ENCODE assay signal across 1 cellular context in genomic region chr4:39936565-39937418, GRCh38.
TF ChIP-seq lines count a peak whose summit lies in the region.

No MANE protein-coding gene starts in this region.

TF ChIP-seq in GM12878, 131 proteins besides CTCF, POLR2A, EP300 and RAD21:
- TF ChIP-seq CREM (IDR thresholded peaks at IDR 0.05; ENCODE audit: low read depth) (no peak), YY1 (IDR thresholded peaks at IDR 0.05; ENCODE audit: low read depth, low read length) (no peak), CREB1 (IDR thresholded peaks at IDR 0.05; ENCODE audit: low read depth) (no peak), PKNOX1 (IDR thresholded peaks at IDR 0.05) (no peak), TBL1XR1 (IDR thresholded peaks at IDR 0.05; ENCODE audit: low read depth, low read length) (no peak)
- TF ChIP-seq, protein P1, sequence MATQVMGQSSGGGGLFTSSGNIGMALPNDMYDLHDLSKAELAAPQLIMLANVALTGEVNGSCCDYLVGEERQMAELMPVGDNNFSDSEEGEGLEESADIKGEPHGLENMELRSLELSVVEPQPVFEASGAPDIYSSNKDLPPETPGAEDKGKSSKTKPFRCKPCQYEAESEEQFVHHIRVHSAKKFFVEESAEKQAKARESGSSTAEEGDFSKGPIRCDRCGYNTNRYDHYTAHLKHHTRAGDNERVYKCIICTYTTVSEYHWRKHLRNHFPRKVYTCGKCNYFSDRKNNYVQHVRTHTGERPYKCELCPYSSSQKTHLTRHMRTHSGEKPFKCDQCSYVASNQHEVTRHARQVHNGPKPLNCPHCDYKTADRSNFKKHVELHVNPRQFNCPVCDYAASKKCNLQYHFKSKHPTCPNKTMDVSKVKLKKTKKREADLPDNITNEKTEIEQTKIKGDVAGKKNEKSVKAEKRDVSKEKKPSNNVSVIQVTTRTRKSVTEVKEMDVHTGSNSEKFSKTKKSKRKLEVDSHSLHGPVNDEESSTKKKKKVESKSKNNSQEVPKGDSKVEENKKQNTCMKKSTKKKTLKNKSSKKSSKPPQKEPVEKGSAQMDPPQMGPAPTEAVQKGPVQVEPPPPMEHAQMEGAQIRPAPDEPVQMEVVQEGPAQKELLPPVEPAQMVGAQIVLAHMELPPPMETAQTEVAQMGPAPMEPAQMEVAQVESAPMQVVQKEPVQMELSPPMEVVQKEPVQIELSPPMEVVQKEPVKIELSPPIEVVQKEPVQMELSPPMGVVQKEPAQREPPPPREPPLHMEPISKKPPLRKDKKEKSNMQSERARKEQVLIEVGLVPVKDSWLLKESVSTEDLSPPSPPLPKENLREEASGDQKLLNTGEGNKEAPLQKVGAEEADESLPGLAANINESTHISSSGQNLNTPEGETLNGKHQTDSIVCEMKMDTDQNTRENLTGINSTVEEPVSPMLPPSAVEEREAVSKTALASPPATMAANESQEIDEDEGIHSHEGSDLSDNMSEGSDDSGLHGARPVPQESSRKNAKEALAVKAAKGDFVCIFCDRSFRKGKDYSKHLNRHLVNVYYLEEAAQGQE (IDR thresholded peaks at IDR 0.05; ENCODE audit: low read depth, low read length): no peak
